Comparison of ENCODE assay signal across 22 cellular contexts in genomic region chr5:7882926-7883325, GRCh38. TPM values are rescaled to one million over a fixed set of nuclear protein-coding genes. Genes with fewer than 3 reads are reported as not detected.
"Had no signal": no experiment of that assay in that cellular context is flagged by ENCODE, and none has a peak within 500 bp of the region (broad histone marks: within the 10 kb centered on the region; RNA-seq: fewer than 3 reads in every experiment).

No MANE protein-coding gene starts in this region.

- H3K4me3 Mint-ChIP-seq: activated CD4-positive, alpha-beta T cell treated with anti-CD3 and anti-CD28 coated beads, Interleukin-2, amount 10 ng/mL, durations not matched to agents 24 days and 14 days; activated CD8-positive, alpha-beta T cell treated with anti-CD3 and anti-CD28 coated beads for 36 hours; brain; memory B cell; neural crest cell; stimulated activated naive CD8-positive, alpha-beta T cell treated with anti-CD3 and anti-CD28 coated beads, Interleukin-15, Interleukin-2, amounts not matched to agents 100 ng/mL and 50 ng/mL, for 24 hours had no signal

- H3K27me3 Mint-ChIP-seq: activated CD4-positive, alpha-beta T cell treated with anti-CD3 and anti-CD28 coated beads, Interleukin-2, amount 10 ng/mL, durations not matched to agents 24 days and 14 days; activated CD8-positive, alpha-beta T cell treated with anti-CD3 and anti-CD28 coated beads for 36 hours; brain; memory B cell; stimulated activated naive CD8-positive, alpha-beta T cell treated with anti-CD3 and anti-CD28 coated beads, Interleukin-15, Interleukin-2, amounts not matched to agents 100 ng/mL and 50 ng/mL, for 24 hours had no signal

- ATAC-seq: activated CD8-positive, alpha-beta T cell treated with anti-CD3 and anti-CD28 coated beads for 36 hours had no signal

- H3K27me3 ChIP-seq: colonic mucosa, right atrium auricular region, suprapubic skin had no signal

- H3K27ac Mint-ChIP-seq: activated CD4-positive, alpha-beta T cell treated with anti-CD3 and anti-CD28 coated beads, Interleukin-2, amount 10 ng/mL, durations not matched to agents 24 days and 14 days; activated CD8-positive, alpha-beta T cell treated with anti-CD3 and anti-CD28 coated beads for 36 hours; activated T-helper 2 cell treated with anti-CD3 and anti-CD28 coated beads, Interferon-gamma antibody, Interleukin-2, Interleukin-4, amounts not matched to agents 10 μg/mL and 5 μg/mL and 100 μg/mL, durations not matched to agents 14 hours and 24 hours and 36 hours; brain; memory B cell; stimulated activated naive CD8-positive, alpha-beta T cell treated with anti-CD3 and anti-CD28 coated beads, Interleukin-15, Interleukin-2, amounts not matched to agents 100 ng/mL and 50 ng/mL, for 24 hours had no signal

- H3K36me3 ChIP-seq: colonic mucosa, prostate gland had no signal

- H3K27ac ChIP-seq: colonic mucosa, left ventricle myocardium inferior, prostate gland, right atrium auricular region, suprapubic skin had no signal

- H3K4me3 ChIP-seq: colonic mucosa, left ventricle myocardium inferior, prostate gland, right atrium auricular region, suprapubic skin had no signal

- H3K9me3 Mint-ChIP-seq: activated CD4-positive, alpha-beta T cell treated with anti-CD3 and anti-CD28 coated beads, Interleukin-2, amount 10 ng/mL, durations not matched to agents 24 days and 14 days; activated CD8-positive, alpha-beta T cell treated with anti-CD3 and anti-CD28 coated beads for 36 hours; activated T-helper 2 cell treated with anti-CD3 and anti-CD28 coated beads, Interferon-gamma antibody, Interleukin-2, Interleukin-4, amounts not matched to agents 10 μg/mL and 5 μg/mL and 100 μg/mL, durations not matched to agents 14 hours and 24 hours and 36 hours; brain; memory B cell; neural crest cell; stimulated activated naive CD8-positive, alpha-beta T cell treated with anti-CD3 and anti-CD28 coated beads, Interleukin-15, Interleukin-2, amounts not matched to agents 100 ng/mL and 50 ng/mL, for 24 hours had no signal

- H3K9me3 ChIP-seq: colonic mucosa, left ventricle myocardium inferior, prostate gland, right atrium auricular region, suprapubic skin had no signal

- DNase-seq: activated CD4-positive, alpha-beta T cell treated with anti-CD3 and anti-CD28 coated beads, Interleukin-2, amount 10 ng/mL, durations not matched to agents 24 days and 14 days; activated CD8-positive, alpha-beta T cell treated with anti-CD3 and anti-CD28 coated beads for 36 hours; activated naive CD4-positive, alpha-beta T cell treated with Interleukin-2 at 50 U/mL for 16 hours; activated T-cell treated with anti-CD3 and anti-CD28 coated beads, Interleukin-2, amount 50 U/mL, for 1 hour; anterior cingulate cortex; central memory CD4-positive, alpha-beta T cell; colonic mucosa; erythroblast; head of caudate nucleus; left ventricle myocardium inferior; T-helper 1 cell; T1000; trophoblast cell had no signal

RNA-seq across cellular contexts. Expression of gene CFAP90, which starts 32.0 kb away (rescaled TPM):
- total RNA-seq: activated CD4-positive, alpha-beta T cell treated with anti-CD3 and anti-CD28 coated beads, Interleukin-2, amount 10 ng/mL, durations not matched to agents 24 days and 14 days; activated CD8-positive, alpha-beta T cell treated with anti-CD3 and anti-CD28 coated beads for 36 hours; activated T-helper 2 cell treated with anti-CD3 and anti-CD28 coated beads, Interferon-gamma antibody, Interleukin-2, Interleukin-4, amounts not matched to agents 10 μg/mL and 5 μg/mL and 100 μg/mL, durations not matched to agents 14 hours and 24 hours and 36 hours; colonic mucosa; left ventricle myocardium inferior; mononuclear cell; right atrium auricular region had no signal
